In the genomic region with DNA sequence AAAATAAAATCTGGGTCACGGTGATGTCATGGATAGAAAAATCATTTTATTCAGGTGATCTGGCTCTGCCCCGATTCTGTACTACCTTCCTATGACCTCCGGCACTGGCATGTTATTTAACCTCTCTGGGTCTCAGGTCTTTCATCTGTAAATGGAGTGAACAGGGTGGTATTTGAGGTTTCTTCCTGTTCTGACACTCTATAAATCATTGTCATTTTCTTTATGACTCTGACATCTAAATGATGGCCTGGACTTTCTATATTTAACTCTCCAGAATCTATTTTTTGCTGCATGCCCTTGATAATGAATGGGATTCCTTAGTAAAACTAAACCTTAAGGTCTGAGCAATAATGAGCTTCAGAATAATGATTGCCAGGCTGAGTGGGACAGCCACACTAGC, we compare ENCODE assay signal across 26 cellular contexts.
"Had no signal": no experiment of that assay in that cellular context is flagged by ENCODE, and none has a peak within 500 bp of the region (broad histone marks: within the 10 kb centered on the region; RNA-seq: fewer than 3 reads in every experiment).

No MANE protein-coding gene starts in this region.

- FAIRE-seq: keratinocyte had no signal

- H3K9me3 ChIP-seq: lower lobe of right lung, neutrophil, psoas muscle, right atrium auricular region, right lobe of liver, suprapubic skin, thoracic aorta, tibial nerve, upper lobe of left lung, vagina had no signal

- H3K4me1 ChIP-seq: lower lobe of right lung, parathyroid adenoma, psoas muscle, right atrium auricular region, right lobe of liver, suprapubic skin, tibial nerve, upper lobe of left lung, vagina had no signal

- H3K27me3 ChIP-seq: neural progenitor cell, neutrophil, right atrium auricular region, right lobe of liver, suprapubic skin, tibial nerve, upper lobe of left lung, vagina had no signal

- H3K4me2 ChIP-seq: neural progenitor cell had no signal

- H3K36me3 ChIP-seq: lower lobe of right lung, neural progenitor cell, neutrophil, right atrium auricular region, right lobe of liver, suprapubic skin, thoracic aorta, tibial nerve, upper lobe of left lung, vagina had no signal

- H2AFZ ChIP-seq: neural progenitor cell, parathyroid adenoma had no signal

- ATAC-seq: left lobe of liver; lower lobe of right lung; naive thymus-derived CD8-positive, alpha-beta T cell; psoas muscle; right lobe of liver had no signal

- DNase-seq: hippocampal formation; kidney glomerular epithelial cell; left cardiac atrium; lower lobe of right lung; mesenchymal stem cell; naive thymus-derived CD8-positive, alpha-beta T cell; occipital lobe; psoas muscle; right lobe of liver; stimulated activated CD4-positive, alpha-beta T cell treated with anti-CD3 and anti-CD28 coated beads, Interleukin-12 subunit alpha, Interleukin-12 subunit beta, amount 100 ng/mL, for 4 hours; stimulated activated CD4-positive, alpha-beta T cell treated with anti-CD3 and anti-CD28 coated beads, Interleukin-15, amount 100 ng/mL, for 24 hours; stimulated activated CD4-positive, alpha-beta T cell treated with anti-CD3 and anti-CD28 coated beads, Interleukin-2, amount 100 ng/mL, for 24 hours; stimulated activated CD4-positive, alpha-beta T cell treated with anti-CD3 and anti-CD28 coated beads, Interleukin-4, amount 100 ng/mL, for 1 hour; stimulated activated naive CD4-positive, alpha-beta T cell; upper lobe of left lung had no signal

- H3K27ac ChIP-seq: lower lobe of right lung, neural progenitor cell, neutrophil, parathyroid adenoma, psoas muscle, right atrium auricular region, right lobe of liver, skin epidermis, suprapubic skin, thoracic aorta, tibial nerve, upper lobe of left lung, vagina had no signal

- H3K79me2 ChIP-seq: parathyroid adenoma had no signal

- H3K4me3 ChIP-seq: lower lobe of right lung, neural progenitor cell, psoas muscle, right atrium auricular region, right lobe of liver, skin epidermis, suprapubic skin, thoracic aorta, tibial nerve, upper lobe of left lung, vagina had no signal

- H3K9ac ChIP-seq: neural progenitor cell, parathyroid adenoma had no signal
